8 cellular contexts compared by ENCODE assay signal in the genomic region with DNA sequence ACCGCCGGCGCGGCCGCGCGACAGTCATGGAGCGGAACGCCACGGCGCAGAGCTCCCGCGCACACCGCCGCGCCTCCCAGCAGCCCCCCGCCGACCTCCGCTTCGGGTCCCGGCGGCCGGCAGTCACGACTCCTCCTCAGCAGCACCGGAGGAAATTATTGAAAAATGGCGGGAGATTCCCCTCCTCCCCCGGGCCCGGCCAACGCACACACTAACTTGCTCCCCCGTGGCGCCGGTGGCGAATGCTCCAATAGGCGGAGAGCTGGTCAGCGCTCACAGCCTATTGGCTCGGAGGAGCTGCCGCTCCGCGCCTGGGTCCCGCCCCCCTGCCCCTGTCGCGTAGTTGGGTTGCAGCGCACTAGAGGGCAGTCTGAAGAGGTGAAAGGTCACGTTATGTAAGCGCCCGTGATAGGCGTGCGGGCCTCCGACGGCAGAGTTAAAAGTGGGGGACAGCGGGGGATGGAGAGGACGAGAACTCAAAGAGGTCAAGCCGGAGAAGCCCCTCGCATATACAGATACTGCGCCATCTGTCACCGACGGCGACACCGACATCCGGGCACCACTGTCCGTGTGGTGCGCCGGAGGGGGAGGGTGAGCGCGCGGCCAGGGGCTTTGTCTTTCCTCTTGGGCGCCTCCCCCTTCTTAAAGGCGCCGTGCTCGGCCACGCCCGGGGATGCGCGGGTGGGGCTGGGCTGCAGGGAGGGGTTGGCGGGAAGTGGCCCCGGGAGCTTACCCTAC. TPM values are rescaled to one million over a fixed set of nuclear protein-coding genes. Genes with fewer than 3 reads are reported as not detected.
DNase-seq lines count a peak whose midpoint lies in the region; ATAC-seq and TF ChIP-seq lines count a peak whose summit lies in the region.

A gene with protein sequence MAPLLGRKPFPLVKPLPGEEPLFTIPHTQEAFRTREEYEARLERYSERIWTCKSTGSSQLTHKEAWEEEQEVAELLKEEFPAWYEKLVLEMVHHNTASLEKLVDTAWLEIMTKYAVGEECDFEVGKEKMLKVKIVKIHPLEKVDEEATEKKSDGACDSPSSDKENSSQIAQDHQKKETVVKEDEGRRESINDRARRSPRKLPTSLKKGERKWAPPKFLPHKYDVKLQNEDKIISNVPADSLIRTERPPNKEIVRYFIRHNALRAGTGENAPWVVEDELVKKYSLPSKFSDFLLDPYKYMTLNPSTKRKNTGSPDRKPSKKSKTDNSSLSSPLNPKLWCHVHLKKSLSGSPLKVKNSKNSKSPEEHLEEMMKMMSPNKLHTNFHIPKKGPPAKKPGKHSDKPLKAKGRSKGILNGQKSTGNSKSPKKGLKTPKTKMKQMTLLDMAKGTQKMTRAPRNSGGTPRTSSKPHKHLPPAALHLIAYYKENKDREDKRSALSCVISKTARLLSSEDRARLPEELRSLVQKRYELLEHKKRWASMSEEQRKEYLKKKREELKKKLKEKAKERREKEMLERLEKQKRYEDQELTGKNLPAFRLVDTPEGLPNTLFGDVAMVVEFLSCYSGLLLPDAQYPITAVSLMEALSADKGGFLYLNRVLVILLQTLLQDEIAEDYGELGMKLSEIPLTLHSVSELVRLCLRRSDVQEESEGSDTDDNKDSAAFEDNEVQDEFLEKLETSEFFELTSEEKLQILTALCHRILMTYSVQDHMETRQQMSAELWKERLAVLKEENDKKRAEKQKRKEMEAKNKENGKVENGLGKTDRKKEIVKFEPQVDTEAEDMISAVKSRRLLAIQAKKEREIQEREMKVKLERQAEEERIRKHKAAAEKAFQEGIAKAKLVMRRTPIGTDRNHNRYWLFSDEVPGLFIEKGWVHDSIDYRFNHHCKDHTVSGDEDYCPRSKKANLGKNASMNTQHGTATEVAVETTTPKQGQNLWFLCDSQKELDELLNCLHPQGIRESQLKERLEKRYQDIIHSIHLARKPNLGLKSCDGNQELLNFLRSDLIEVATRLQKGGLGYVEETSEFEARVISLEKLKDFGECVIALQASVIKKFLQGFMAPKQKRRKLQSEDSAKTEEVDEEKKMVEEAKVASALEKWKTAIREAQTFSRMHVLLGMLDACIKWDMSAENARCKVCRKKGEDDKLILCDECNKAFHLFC (N-terminal part only) (minus strand): TSS at position 213 of the 738 bp plus-strand sequence. CDS start 360 bp downstream, outside the sequence.

- H3K9me3 ChIP-seq in ascending aorta = no peaks in the 10 kb centered on the region
- H3K9me3 ChIP-seq in right cardiac atrium (ENCODE audit: control insufficient read depth, low read length) = no peaks in the 10 kb centered on the region
- no peaks in the 10 kb centered on the region for H3K9me3 ChIP-seq in uterus

- H3K4me3 Mint-ChIP-seq in T-helper 2 cell treated with Interferon-gamma antibody and Interleukin-4, amounts not matched to agents 5 μg/mL and 100 μg/mL, for 36 hours = peak within 1 kb of the TSS; percentile 97

- H3K27ac ChIP-seq in ascending aorta = peak within 1 kb of the TSS; percentile 84 to 86
- peak within 1 kb of the TSS; percentile 94 for H3K27ac ChIP-seq in right cardiac atrium (ENCODE audit: low read length)
- peak within 1 kb of the TSS; percentile 91 to 97 for H3K27ac ChIP-seq in uterus

- TF ChIP-seq CTCF in ascending aorta (IDR thresholded peaks at IDR 0.05) (peak; percentile 9 to 32 (median 19)), uterus (IDR thresholded peaks at IDR 0.05) (peak in 2 of 4 experiments; percentile 3 to 17)

- H3K27me3 Mint-ChIP-seq in T-helper 2 cell treated with Interferon-gamma antibody and Interleukin-4, amounts not matched to agents 5 μg/mL and 100 μg/mL, for 36 hours (ENCODE audit: low read depth) = no peaks in the 10 kb centered on the region

- H3K27ac Mint-ChIP-seq in T-helper 2 cell treated with Interferon-gamma antibody and Interleukin-4, amounts not matched to agents 5 μg/mL and 100 μg/mL, for 36 hours = peak within 1 kb of the TSS; percentile 99

- DNase-seq in NCI-H1930 (lab: John Stamatoyannopoulos, UW) (peak; percentile 98 to 99), ascending aorta (ENCODE audit: low spot score in 2 of 2) (peak; percentile 96 to 99), right cardiac atrium (peak; percentile 98 to 99 (median 99)), pulmonary artery endothelial cell (ENCODE audit: low read depth, low spot score) (peak; percentile 95), uterus (peak; percentile 97 to 98)
- peak; percentile 97 for DNase-seq in T-helper 2 cell treated with Interferon-gamma antibody and Interleukin-4, amounts not matched to agents 5 μg/mL and 100 μg/mL, for 36 hours (ENCODE audit: low spot score)

- peak; percentile 62 to 74 for TF ChIP-seq POLR2A in uterus (IDR thresholded peaks at IDR 0.05)

- intact Hi-C loops in ascending aorta (cut with DNase I) (loop anchor here (1.0 kb wide), 2 partner anchors 35 to 56 kb away; a partner anchor contains a TSS), right cardiac atrium (cut with DNase I) (no loop called here), uterus (cut with DNase I; ENCODE audit: low total_unique reads) (loop anchor here (10.0 kb wide), 1 partner anchor 53 kb away; a partner anchor contains a TSS)

- peak; percentile 88 for ATAC-seq in GM18502 (IDR thresholded peaks at IDR 0.05; ENCODE audit: poor library complexity, unreplicated experiment)
- peak; percentile 81 for ATAC-seq in HG02970 (IDR thresholded peaks at IDR 0.05; ENCODE audit: low FRiP score, unreplicated experiment)
- ATAC-seq in right cardiac atrium = peak; percentile 99

- peaks cover 56% of the 10 kb centered on the region for H3K4me1 Mint-ChIP-seq in T-helper 2 cell treated with Interferon-gamma antibody and Interleukin-4, amounts not matched to agents 5 μg/mL and 100 μg/mL, for 36 hours (ENCODE audit: low read depth)

- H3K36me3 ChIP-seq in ascending aorta = no peaks in the 10 kb centered on the region
- H3K36me3 ChIP-seq in uterus = no peaks in the 10 kb centered on the region

- peaks cover 36% of the 10 kb centered on the region for H3K36me3 Mint-ChIP-seq in T-helper 2 cell treated with Interferon-gamma antibody and Interleukin-4, amounts not matched to agents 5 μg/mL and 100 μg/mL, for 36 hours (ENCODE audit: low read depth)

- H3K4me1 ChIP-seq in ascending aorta = peaks cover 5 to 27% of the 10 kb centered on the region in 2 donors
- H3K4me1 ChIP-seq in right cardiac atrium (ENCODE audit: control insufficient read depth, insufficient read depth, low read length) = peaks cover 7% of the 10 kb centered on the region
- peaks cover 0 to 20% of the 10 kb centered on the region in 2 donors for H3K4me1 ChIP-seq in uterus

- H3K4me3 ChIP-seq in ascending aorta = peak within 1 kb of the TSS; percentile 77 to 95
- peak within 1 kb of the TSS; percentile 88 for H3K4me3 ChIP-seq in right cardiac atrium (ENCODE audit: low read length)
- H3K4me3 ChIP-seq in uterus = peak within 1 kb of the TSS; percentile 66 to 100

- no peaks in the 10 kb centered on the region for H3K27me3 ChIP-seq in ascending aorta
- H3K27me3 ChIP-seq in right cardiac atrium (ENCODE audit: control insufficient read depth, insufficient read depth) = no peaks in the 10 kb centered on the region
- H3K27me3 ChIP-seq in uterus = no peaks in the 10 kb centered on the region

- H3K9me3 Mint-ChIP-seq in T-helper 2 cell treated with Interferon-gamma antibody and Interleukin-4, amounts not matched to agents 5 μg/mL and 100 μg/mL, for 36 hours = no peaks in the 10 kb centered on the region

- WGBS in right cardiac atrium = under 1% methylated on average over 76 of the region's 76 CpGs

RNA-seq across cellular contexts. Expression of the gene that starts here (rescaled TPM):
- total RNA-seq in ascending aorta (28.1 TPM), right cardiac atrium (10 to 100 TPM; 39.9 to 48.3 (median 45.4) TPM), pulmonary artery endothelial cell (53.7 and 78.1 TPM in 2 replicates), uterus (10 to 100 TPM; 29.5 to 79.5 (median 59.8) TPM)
- 24.4 TPM for polyA plus RNA-seq in right cardiac atrium

Comparison
In these comparisons a context has a peak if more than half of its experiments do, and no peak if none do; other contexts are left out.
1. Peak in every context shown above with its lines: DNase-seq, ATAC-seq, H3K4me3 ChIP-seq and H3K27ac ChIP-seq.
2. intact Hi-C loops: an anchor here in ascending aorta (1.0 kb wide) and uterus (10.0 kb wide); none called in right cardiac atrium.